Comparison of ENCODE assay signal across 17 cellular contexts in genomic region chr3:37701729-37702128, GRCh38.
"Had no signal": no experiment of that assay in that cellular context is flagged by ENCODE, and none has a peak within 500 bp of the region (broad histone marks: within the 10 kb centered on the region; RNA-seq: fewer than 3 reads in every experiment).

No MANE protein-coding gene starts in this region.

- DNase-seq: activated CD4-positive, alpha-beta memory T cell treated with anti-CD3 and anti-CD28 coated beads, Interleukin-2, amount 10 ng/mL, durations not matched to agents 7 days and 5 days; activated CD4-positive, alpha-beta T cell treated with anti-CD3 and anti-CD28 coated beads for 48 hours; activated CD4-positive, CD25-positive, alpha-beta regulatory T cell; activated CD8-positive, alpha-beta memory T cell treated with anti-CD3 and anti-CD28 coated beads, Interleukin-2, amount 10 ng/mL, durations not matched to agents 7 days and 5 days; activated naive CD4-positive, alpha-beta T cell; activated naive CD8-positive, alpha-beta T cell treated with anti-CD3 and anti-CD28 coated beads for 36 hours; amniotic stem cell; caudate nucleus; foreskin keratinocyte; hypothalamus; lower lobe of right lung; naive thymus-derived CD8-positive, alpha-beta T cell; stimulated activated CD8-positive, alpha-beta memory T cell treated with anti-CD3 and anti-CD28 coated beads, Interleukin-4, amount 100 ng/mL, for 48 hours; stimulated activated naive CD8-positive, alpha-beta T cell treated with anti-CD3 and anti-CD28 coated beads, Interleukin-15, Interleukin-2, amounts not matched to agents 100 U/mL and 50 U/mL, for 24 hours; substantia nigra; uterus had no signal

- ATAC-seq: activated CD8-positive, alpha-beta memory T cell treated with anti-CD3 and anti-CD28 coated beads, Interleukin-2, amount 10 ng/mL, durations not matched to agents 7 days and 5 days; foreskin keratinocyte; naive thymus-derived CD8-positive, alpha-beta T cell; stimulated activated naive CD8-positive, alpha-beta T cell treated with anti-CD3 and anti-CD28 coated beads, Interleukin-15, Interleukin-2, amounts not matched to agents 100 U/mL and 50 U/mL, for 24 hours had no signal

- H3K4me1 Mint-ChIP-seq: activated CD4-positive, alpha-beta memory T cell treated with anti-CD3 and anti-CD28 coated beads, Interleukin-2, amount 10 ng/mL, durations not matched to agents 7 days and 5 days; activated CD8-positive, alpha-beta memory T cell treated with anti-CD3 and anti-CD28 coated beads, Interleukin-2, amount 10 ng/mL, durations not matched to agents 7 days and 5 days; activated naive CD8-positive, alpha-beta T cell treated with anti-CD3 and anti-CD28 coated beads for 36 hours; naive thymus-derived CD8-positive, alpha-beta T cell had no signal

- H3K4me3 Mint-ChIP-seq: activated CD4-positive, alpha-beta memory T cell treated with anti-CD3 and anti-CD28 coated beads, Interleukin-2, amount 10 ng/mL, durations not matched to agents 7 days and 5 days; activated CD8-positive, alpha-beta memory T cell treated with anti-CD3 and anti-CD28 coated beads, Interleukin-2, amount 10 ng/mL, durations not matched to agents 7 days and 5 days; activated naive CD8-positive, alpha-beta T cell treated with anti-CD3 and anti-CD28 coated beads for 36 hours; endodermal cell; naive thymus-derived CD8-positive, alpha-beta T cell had no signal

- H3K9me3 Mint-ChIP-seq: activated CD4-positive, alpha-beta memory T cell treated with anti-CD3 and anti-CD28 coated beads, Interleukin-2, amount 10 ng/mL, durations not matched to agents 7 days and 5 days; activated naive CD8-positive, alpha-beta T cell treated with anti-CD3 and anti-CD28 coated beads for 36 hours; endodermal cell had no signal

- H3K27ac Mint-ChIP-seq: activated CD4-positive, alpha-beta memory T cell treated with anti-CD3 and anti-CD28 coated beads, Interleukin-2, amount 10 ng/mL, durations not matched to agents 7 days and 5 days; activated CD8-positive, alpha-beta memory T cell treated with anti-CD3 and anti-CD28 coated beads, Interleukin-2, amount 10 ng/mL, durations not matched to agents 7 days and 5 days; activated naive CD8-positive, alpha-beta T cell treated with anti-CD3 and anti-CD28 coated beads for 36 hours; endodermal cell; naive thymus-derived CD8-positive, alpha-beta T cell had no signal

- H3K36me3 Mint-ChIP-seq: activated CD8-positive, alpha-beta memory T cell treated with anti-CD3 and anti-CD28 coated beads, Interleukin-2, amount 10 ng/mL, durations not matched to agents 7 days and 5 days; activated naive CD8-positive, alpha-beta T cell treated with anti-CD3 and anti-CD28 coated beads for 36 hours; naive thymus-derived CD8-positive, alpha-beta T cell had no signal
